In genomic region chr4:26321326-26322276, GRCh38 we compare ENCODE assay signal across 8 cellular contexts. TPM values are rescaled to one million over a fixed set of nuclear protein-coding genes. Genes with fewer than 3 reads are reported as not detected.
DNase-seq lines count a peak whose midpoint lies in the region; ATAC-seq, FAIRE-seq and TF ChIP-seq lines count a peak whose summit lies in the region.

No MANE protein-coding gene starts in this region.

- no peak overlapping the region for H3K4ac ChIP-seq in H1 (replicated peaks; ENCODE audit: insufficient read length, low read depth, low read length)

- peak overlapping the region; percentile 88 for H3K4me3 Mint-ChIP-seq in Caco-2 (ENCODE audit: unreplicated experiment)
- peak overlapping the region; percentile 86 for H3K4me3 Mint-ChIP-seq in activated CD4-positive, alpha-beta memory T cell treated with anti-CD3 and anti-CD28 coated beads for 36 hours
- peak overlapping the region; percentile 89 to 100 (median 97) for H3K4me3 Mint-ChIP-seq in naive thymus-derived CD4-positive, alpha-beta T cell

- H4K91ac ChIP-seq in H1 (replicated peaks; ENCODE audit: insufficient read length, low read length), result peak overlapping the region; percentile 7

- ATAC-seq in naive thymus-derived CD4-positive, alpha-beta T cell, result no peak
- ATAC-seq in thoracic aorta (ENCODE audit: insufficient number of reproducible peaks, low FRiP score, low read depth) (no peak), HG02642 (IDR thresholded peaks at IDR 0.05; ENCODE audit: poor library complexity, unreplicated experiment) (no peak)

- no peak for TF ChIP-seq RAD21 in H1 (IDR thresholded peaks at IDR 0.05 in 1 of 2, conservative IDR thresholded peaks at IDR 0.05 in 1 of 2; ENCODE audit: low read depth in 2 of 2, low read length in 2 of 2)

- peak overlapping the region; percentile 96 for H4K8ac ChIP-seq in H1 (ENCODE audit: extremely low read depth, insufficient read depth, low read length)

- H3K23ac ChIP-seq in H1 (ENCODE audit: insufficient read length), result no peak overlapping the region

- POLR2A ChIA-PET in Caco-2 (lab: Charles Lee), result no interaction called here
- POLR2A ChIA-PET in activated CD4-positive, alpha-beta memory T cell treated with anti-CD3 and anti-CD28 coated beads for 36 hours (lab: Charles Lee), result interaction anchor here (0.6 to 3.5 kb wide), 6 partner anchors 11 to 538 kb away, joined by 3 to 89 read pairs (median 7); no protein-coding TSS in a partner anchor
- POLR2A ChIA-PET in H1 (lab: Charles Lee; ENCODE audit: partially characterized antibody), result interaction anchor here (0.8 to 3.0 kb wide), 4 partner anchors 9 to 291 kb away, joined by 3 to 20 read pairs (median 5); no protein-coding TSS in a partner anchor
- POLR2A ChIA-PET in naive thymus-derived CD4-positive, alpha-beta T cell (lab: Charles Lee), result no interaction called here

- no peak for FAIRE-seq in H1 (lab: Jason Lieb, UNC)

- peak overlapping the region; percentile 63 to 71 for H3K4me2 ChIP-seq in H1 (ENCODE audit: insufficient read depth in 1 of 2, low read depth in 2 of 2, low read length in 2 of 2)

- peak overlapping the region; percentile 41 for H2BK5ac ChIP-seq in H1 (ENCODE audit: low read depth, low read length)

- no peak overlapping the region for H3K14ac ChIP-seq in H1 (ENCODE audit: insufficient read length)

- H3K36me3 ChIP-seq in Caco-2 (ENCODE audit: control insufficient read depth, insufficient read depth, low read length) (no peaks in the 10 kb centered on the region), H1 (ENCODE audit: control insufficient read depth in 2 of 4, insufficient read depth in 4 of 4, low read length in 3 of 4) (no peaks in the 10 kb centered on the region), thoracic aorta (no peaks in the 10 kb centered on the region)
- peaks cover 0 to 6% (median 0%) of the 10 kb centered on the region in 3 experiments for H3K36me3 ChIP-seq in naive thymus-derived CD4-positive, alpha-beta T cell (ENCODE audit: control insufficient read depth in 2 of 3, insufficient read depth in 3 of 3, low read length in 3 of 3)

- TF ChIP-seq CTCF in Caco-2 (IDR thresholded peaks at IDR 0.05; ENCODE audit: insufficient read depth in 1 of 2, low read depth in 1 of 2, low read length in 1 of 2, severe bottlenecking in 1 of 2, unreplicated experiment in 1 of 2), result no peak
- TF ChIP-seq CTCF in LNCaP clone FGC (IDR thresholded peaks at IDR 0.05; ENCODE audit: control insufficient read depth, extremely low read depth, insufficient read depth), result no peak
- no peak for TF ChIP-seq CTCF in H1 (IDR thresholded peaks at IDR 0.05; ENCODE audit: control extremely low read depth in 1 of 3, insufficient read depth in 1 of 3, low read depth in 1 of 3, low read length in 3 of 3)
- TF ChIP-seq CTCF in thoracic aorta (IDR thresholded peaks at IDR 0.05), result no peak

- intact Hi-C loops in Caco-2 (cut with micrococcal nuclease; ENCODE audit: unreplicated experiment), result loop anchor here (5.0 to 10.0 kb wide), 2 partner anchors 149 to 297 kb away; no protein-coding TSS in a partner anchor
- intact Hi-C loops in activated CD4-positive, alpha-beta memory T cell treated with anti-CD3 and anti-CD28 coated beads for 36 hours (cut with micrococcal nuclease), result loop anchor here (5.0 kb wide), 4 partner anchors 189 to 681 kb away; partner anchors contain the start of genes SMIM20 and TBC1D19
- intact Hi-C loops in naive thymus-derived CD4-positive, alpha-beta T cell (cut with micrococcal nuclease), result loop anchor here (1.0 to 2.0 kb wide), 5 partner anchors 263 to 1009 kb away; partner anchors contain the start of genes ANAPC4 (in 1 of the 2), TBC1D19 (in 1 of the 2) and ZCCHC4 (in 1 of the 2)

- H3K27ac Mint-ChIP-seq in Caco-2 (ENCODE audit: unreplicated experiment), result peak overlapping the region; percentile 76
- H3K27ac Mint-ChIP-seq in activated CD4-positive, alpha-beta memory T cell treated with anti-CD3 and anti-CD28 coated beads for 36 hours, result peak overlapping the region; percentile 90
- peak overlapping the region; percentile 90 to 99 (median 97) for H3K27ac Mint-ChIP-seq in naive thymus-derived CD4-positive, alpha-beta T cell

- no peak for TF ChIP-seq EP300 in H1 (IDR thresholded peaks at IDR 0.05; ENCODE audit: borderline replicate concordance in 1 of 2, low read depth in 2 of 2, low read length in 2 of 2)

- 0 out of 2 replicates have a peak overlapping the region, but pooled peaks have one; percentile 29 for H2BK15ac ChIP-seq in H1 (ENCODE audit: low read length)

- WGBS in H1 (ENCODE audit: extremely low coverage in 1 of 2, insufficient coverage in 1 of 2, insufficient read length in 1 of 2, insufficient replicate concordance in 2 of 2, low coverage in 1 of 2, low lambda C conversion rate in 2 of 2, missing lambda C conversion rate in 1 of 2), 2 experiments, result 1% methylated on average over 52 of the region's 58 CpGs; no CpG with 5 or more reads in 1 of the 2 experiments

- peak overlapping the region; percentile 11; the same call in 1 of the 2 replicates for H3K18ac ChIP-seq in H1 (ENCODE audit: extremely low read depth, low read length)

- peaks cover 2% of the 10 kb centered on the region for H3K23me2 ChIP-seq in H1 (ENCODE audit: low read depth, low read length)

- peak overlapping the region; percentile 83 for H4K5ac ChIP-seq in H1 (ENCODE audit: insufficient read length, low read depth, low read length)

- no peak overlapping the region for H2AK5ac ChIP-seq in H1 (ENCODE audit: low read depth, low read length)

- H3K27me3 ChIP-seq in Caco-2 (replicated peaks; ENCODE audit: control insufficient read depth, insufficient read depth, low read length) (no peaks in the 10 kb centered on the region), H1 (replicated peaks in 1 of 4; ENCODE audit: control insufficient read depth in 3 of 4, extremely low read depth in 1 of 4, insufficient read depth in 3 of 4, low read length in 3 of 4) (no peaks in the 10 kb centered on the region), thoracic aorta (replicated peaks; ENCODE audit: insufficient read depth) (no peaks in the 10 kb centered on the region)
- no peaks in the 10 kb centered on the region for H3K27me3 ChIP-seq in naive thymus-derived CD4-positive, alpha-beta T cell (ENCODE audit: control insufficient read depth in 2 of 2, insufficient read depth in 2 of 2, low read length in 2 of 2)

- H3K79me1 ChIP-seq in H1 (ENCODE audit: low read depth, low read length), result no peaks in the 10 kb centered on the region

- H2BK20ac ChIP-seq in H1 (ENCODE audit: low read length), result no peak overlapping the region

- H3K9me3 ChIP-seq in Caco-2 (no peaks in the 10 kb centered on the region), H1 (ENCODE audit: insufficient read depth in 2 of 2, low read depth in 1 of 2, low read length in 1 of 2) (no peaks in the 10 kb centered on the region), thoracic aorta (no peaks in the 10 kb centered on the region)
- no peaks in the 10 kb centered on the region for H3K9me3 ChIP-seq in naive thymus-derived CD4-positive, alpha-beta T cell (ENCODE audit: control insufficient read depth in 2 of 3, low read length in 3 of 3)

- no peak overlapping the region for H2AFZ ChIP-seq in H1 (ENCODE audit: low read length)

- DNase-seq in Caco-2 (peak in 1 of 2 experiments; percentile 15), LNCaP clone FGC (ENCODE audit: low read depth) (no peak), H1 (ENCODE audit: low read depth in 1 of 2, low spot score in 2 of 2) (peak in 1 of 2 experiments; percentile 66), thoracic aorta (ENCODE audit: low spot score) (no peak), HCEC 1CT (no peak)
- peak; percentile 53 for DNase-seq in activated CD4-positive, alpha-beta memory T cell treated with anti-CD3 and anti-CD28 coated beads for 36 hours
- DNase-seq in naive thymus-derived CD4-positive, alpha-beta T cell, result peak in 7 of 9 donors; percentile 17 to 48 (median 27)

- H2BK12ac ChIP-seq in H1 (ENCODE audit: low read depth, low read length), result peak overlapping the region; percentile 3; the same call in 1 of the 2 replicates

- peak overlapping the region; percentile 70 for H3K56ac ChIP-seq in H1 (replicated peaks; ENCODE audit: insufficient read length, low read depth, low read length)

- H2BK120ac ChIP-seq in H1 (replicated peaks; ENCODE audit: low read depth, low read length), result no peak overlapping the region

- H3K27ac ChIP-seq in H1 (ENCODE audit: low read depth, low read length), result peak overlapping the region; percentile 70
- H3K27ac ChIP-seq in naive thymus-derived CD4-positive, alpha-beta T cell (ENCODE audit: low read depth, low read length), result peak overlapping the region; percentile 69
- peak overlapping the region; percentile 56 to 61 for H3K27ac ChIP-seq in thoracic aorta

- H3K9ac ChIP-seq in H1 (replicated peaks in 1 of 4; ENCODE audit: extremely low read depth in 1 of 4, low read depth in 3 of 4, low read length in 3 of 4), result peak overlapping the region; percentile 78 to 94 (median 85)

- peaks cover 15 to 29% of the 10 kb centered on the region in 2 experiments for H4K20me1 ChIP-seq in H1 (replicated peaks in 1 of 2; ENCODE audit: control insufficient read depth in 1 of 2, insufficient read depth in 2 of 2, low read length in 2 of 2)

- H3K4me3 ChIP-seq in Caco-2 (ENCODE audit: low read depth, low read length) (peak overlapping the region; percentile 72), LNCaP clone FGC (ENCODE audit: low read depth, low read length) (peak overlapping the region; percentile 88), H1 (ENCODE audit: extremely low read depth in 1 of 4, insufficient read depth in 2 of 4, low read depth in 3 of 4, low read length in 4 of 4) (peak overlapping the region; percentile 87 to 95 (median 92)), thoracic aorta (peak overlapping the region; percentile 77)
- H3K4me3 ChIP-seq in naive thymus-derived CD4-positive, alpha-beta T cell (ENCODE audit: low read length), result peak overlapping the region; percentile 82

- CTCF ChIA-PET in Caco-2 (lab: Charles Lee), result no interaction called here
- CTCF ChIA-PET in activated CD4-positive, alpha-beta memory T cell treated with anti-CD3 and anti-CD28 coated beads for 36 hours (lab: Charles Lee), result interaction anchor here (1.6 kb wide), 1 partner anchor 89 kb away, joined by 3 read pairs; no protein-coding TSS in a partner anchor
- CTCF ChIA-PET in H1 (lab: Charles Lee; ENCODE audit: partially characterized antibody), result no interaction called here
- CTCF ChIA-PET in naive thymus-derived CD4-positive, alpha-beta T cell (lab: Charles Lee), result no interaction called here

- H3K36me3 Mint-ChIP-seq in Caco-2 (ENCODE audit: insufficient read depth, unreplicated experiment), result peaks cover 24% of the 10 kb centered on the region
- H3K36me3 Mint-ChIP-seq in activated CD4-positive, alpha-beta memory T cell treated with anti-CD3 and anti-CD28 coated beads for 36 hours, result peaks cover 44% of the 10 kb centered on the region
- peaks cover 0 to 19% (median 0%) of the 10 kb centered on the region in 5 donors for H3K36me3 Mint-ChIP-seq in naive thymus-derived CD4-positive, alpha-beta T cell

- H3K4me1 Mint-ChIP-seq in Caco-2 (ENCODE audit: low read depth, unreplicated experiment), result peaks cover 12% of the 10 kb centered on the region
- H3K4me1 Mint-ChIP-seq in activated CD4-positive, alpha-beta memory T cell treated with anti-CD3 and anti-CD28 coated beads for 36 hours (ENCODE audit: low read depth), result peaks cover 43% of the 10 kb centered on the region
- H3K4me1 Mint-ChIP-seq in naive thymus-derived CD4-positive, alpha-beta T cell, result peaks cover 40 to 54% (median 46%) of the 10 kb centered on the region in 7 donors

- H3K9me3 Mint-ChIP-seq in Caco-2 (ENCODE audit: unreplicated experiment), result peaks cover 20% of the 10 kb centered on the region
- peaks cover 14% of the 10 kb centered on the region for H3K9me3 Mint-ChIP-seq in activated CD4-positive, alpha-beta memory T cell treated with anti-CD3 and anti-CD28 coated beads for 36 hours
- H3K9me3 Mint-ChIP-seq in naive thymus-derived CD4-positive, alpha-beta T cell, result peaks cover 0 to 13% (median 2%) of the 10 kb centered on the region in 11 donors

- H3K79me2 ChIP-seq in H1 (ENCODE audit: control insufficient read depth in 1 of 2, insufficient read depth in 2 of 2, low read length in 2 of 2), result peaks cover 53 to 56% of the 10 kb centered on the region in 2 experiments

- H3K4me1 ChIP-seq in Caco-2, result peaks cover 12% of the 10 kb centered on the region; the same call in 1 of the 2 replicates
- peaks cover 0 to 7% (median 2%) of the 10 kb centered on the region in 4 experiments; a peak in 5 of 7 replicates for H3K4me1 ChIP-seq in H1 (replicated peaks in 1 of 4; ENCODE audit: control insufficient read depth in 3 of 4, insufficient read depth in 4 of 4, low read length in 3 of 4)
- peaks cover 10 to 14% of the 10 kb centered on the region in 2 donors for H3K4me1 ChIP-seq in naive thymus-derived CD4-positive, alpha-beta T cell (ENCODE audit: control insufficient read depth in 2 of 2, insufficient read depth in 2 of 2, low read length in 2 of 2)
- H3K4me1 ChIP-seq in thoracic aorta (ENCODE audit: control insufficient read depth in 1 of 2, low read depth in 2 of 2), result peaks cover 14 to 33% of the 10 kb centered on the region in 2 donors

- H3K27me3 Mint-ChIP-seq in Caco-2 (ENCODE audit: insufficient read depth, unreplicated experiment), result no peaks in the 10 kb centered on the region
- H3K27me3 Mint-ChIP-seq in activated CD4-positive, alpha-beta memory T cell treated with anti-CD3 and anti-CD28 coated beads for 36 hours, result no peaks in the 10 kb centered on the region
- H3K27me3 Mint-ChIP-seq in naive thymus-derived CD4-positive, alpha-beta T cell, result no peaks in the 10 kb centered on the region

- peak; percentile 4 to 34; a peak in 2 of 3 replicates for TF ChIP-seq POLR2A in H1 (IDR thresholded peaks at IDR 0.05; ENCODE audit: control extremely low read depth in 1 of 2, low read depth in 2 of 2, low read length in 2 of 2)

- no TSS peak for BruUV-seq in Caco-2 (replicated peaks; lab: Mats Ljungman, UMichigan)

RNA-seq across cellular contexts. Expression of gene RBPJ, which starts 0.8 kb away (rescaled TPM):
- total RNA-seq in Caco-2 (2022), result 35.8 and 38.8 TPM in 2 replicates
- total RNA-seq in activated CD4-positive, alpha-beta memory T cell treated with anti-CD3 and anti-CD28 coated beads for 36 hours, result 100 to 1,000 TPM; 262 to 269 TPM
- total RNA-seq in H1 (2021; fragmentation: NEBNext Ultra II Directional; extraction: Animal tissue kit (Norgen Biotek cat#: 25700)), result 202 and 217 TPM in 2 replicates
- 58.2 and 65.5 TPM in 2 replicates for polyA plus RNA-seq in H1 (2011; rRNA removed)
- 80.3 TPM for polyA plus RNA-seq in H1 (2011; cell fraction: cytosol; rRNA removed)
- polyA plus RNA-seq in H1 (2011; cell fraction: nucleus; rRNA removed), result 94.0 TPM
- polyA plus RNA-seq in H1 (2012, experiment 1 of 2), result 73.6 to 109 TPM (median 89.5 TPM) in 4 replicates
- polyA plus RNA-seq in H1 (2012, experiment 2 of 2), result 7.1 TPM
- 140 TPM for polyA plus RNA-seq in H1 (2013, experiment 1 of 2)
- polyA plus RNA-seq in H1 (2013, experiment 2 of 2), result 139 TPM
- polyA minus RNA-seq in H1 (2011; rRNA and poly(A)+ RNA removed), result 109 and 131 TPM in 2 replicates
- polyA minus RNA-seq in H1 (2011; cell fraction: cytosol; rRNA and poly(A)+ RNA removed), result 86.8 TPM
- polyA minus RNA-seq in H1 (2011; cell fraction: nucleus; rRNA and poly(A)+ RNA removed), result 208 TPM
- 100 to 1,000 TPM in 1 of 5 experiments, 10 to 100 TPM in 4; 48.1 to 144 (median 71.3) TPM for total RNA-seq in naive thymus-derived CD4-positive, alpha-beta T cell
- 10 to 100 TPM; 60.4 to 68.5 TPM for polyA plus RNA-seq in naive thymus-derived CD4-positive, alpha-beta T cell
- total RNA-seq in thoracic aorta, result 10 to 100 TPM; 63.4 to 82.6 TPM

Comparison
In these comparisons a context has a peak if more than half of its experiments do, and no peak if none do; other contexts are left out.
1. DNase-seq: peak in activated CD4-positive, alpha-beta memory T cell treated with anti-CD3 and anti-CD28 coated beads for 36 hours (single experiment) and naive thymus-derived CD4-positive, alpha-beta T cell (7 of 9); none in LNCaP clone FGC (single experiment), thoracic aorta (single experiment) and HCEC 1CT (single experiment).
2. POLR2A ChIA-PET loops: an anchor here in activated CD4-positive, alpha-beta memory T cell treated with anti-CD3 and anti-CD28 coated beads for 36 hours (0.6 to 3.5 kb wide) and H1 (0.8 to 3.0 kb wide); none called in Caco-2 and naive thymus-derived CD4-positive, alpha-beta T cell.
3. Peak in every context shown above with its lines, with median percentiles within 50 percentile points of each other: H3K4me3 ChIP-seq, H3K27ac Mint-ChIP-seq, H3K4me3 Mint-ChIP-seq and H3K27ac ChIP-seq.